ENCODE assay signal across 15 cellular contexts in the genomic region with DNA sequence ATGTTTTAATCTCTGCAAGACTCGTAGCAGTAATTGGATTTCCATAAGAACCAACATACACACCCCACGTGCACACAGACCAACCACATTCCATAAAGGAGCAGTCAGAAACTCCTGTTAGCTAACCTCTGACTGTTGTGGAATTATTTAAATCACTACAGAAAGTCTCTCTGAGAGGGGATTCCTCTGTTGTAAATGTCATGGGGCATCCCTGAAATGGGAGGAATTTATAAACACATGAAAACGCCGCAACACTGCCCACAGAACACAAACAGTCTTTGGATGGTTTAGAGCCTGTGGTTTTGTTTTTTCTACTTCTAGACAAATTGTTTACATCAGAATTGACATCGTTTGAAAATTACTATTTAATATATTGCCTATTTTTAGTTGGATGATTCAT.
A peak's percentile ranks its signal among the peaks of the same experiment; 100 is the strongest.
DNase-seq lines count a peak whose midpoint lies in the region; ATAC-seq and TF ChIP-seq lines count a peak whose summit lies in the region.
"Had no signal": no experiment of that assay in that cellular context is flagged by ENCODE, and none has a peak within 500 bp of the region (broad histone marks: within the 10 kb centered on the region; RNA-seq: fewer than 3 reads in every experiment).

No MANE protein-coding gene starts in this region.

- no peak overlapping the region for H3K23ac ChIP-seq in trophoblast cell (ENCODE audit: low read length)

- H3K9ac ChIP-seq in trophoblast cell (ENCODE audit: low read length) = no peak overlapping the region
- H3K9ac ChIP-seq: BLaER1 had no signal

- H4K12ac ChIP-seq in trophoblast cell (ENCODE audit: low read depth, low read length) = no peak overlapping the region

- H4K8ac ChIP-seq in trophoblast cell (ENCODE audit: low read depth, low read length) = no peak overlapping the region

- no peak overlapping the region for H4K91ac ChIP-seq in trophoblast cell (ENCODE audit: low read depth, low read length)

- no peak overlapping the region for H3K4me3 ChIP-seq in A673 (ENCODE audit: low read depth, low read length, poor library complexity, severe bottlenecking)
- no peak overlapping the region for H3K4me3 ChIP-seq in astrocyte of the spinal cord (ENCODE audit: low read depth, low read length)
- no peak overlapping the region for H3K4me3 ChIP-seq in trophoblast cell (ENCODE audit: low read depth, low read length)
- H3K4me3 ChIP-seq: BLaER1, HAP-1 had no signal

- H3K27ac ChIP-seq in A673 (ENCODE audit: low read depth, low read length, poor library complexity, severe bottlenecking) (no peak overlapping the region), trophoblast cell (ENCODE audit: low read depth, low read length) (no peak overlapping the region)
- H3K27ac ChIP-seq: 22Rv1, BLaER1 had no signal

- ATAC-seq in stimulated activated naive CD8-positive, alpha-beta T cell treated with anti-CD3 and anti-CD28 coated beads, Interleukin-15, Interleukin-2, amounts not matched to agents 100 U/mL and 50 U/mL, for 24 hours = no peak
- ATAC-seq in GM18511 (IDR thresholded peaks at IDR 0.05; ENCODE audit: unreplicated experiment) (no peak), GM19452 (IDR thresholded peaks at IDR 0.05; ENCODE audit: unreplicated experiment) (no peak)

- in situ Hi-C loops in astrocyte of the spinal cord (cut with HindIII; ENCODE audit: low sequenced_read_pairs) = no loop called here

- CTCF ChIA-PET in A673 (lab: Charles Lee) = no interaction called here

- TF ChIP-seq CTCF in A673 (conservative IDR thresholded peaks at IDR 0.05; ENCODE audit: low read depth, low read length) (no peak), astrocyte of the spinal cord (IDR thresholded peaks at IDR 0.05; ENCODE audit: low read depth, low read length) (no peak)

- H3K27me3 ChIP-seq in A673 (replicated peaks; ENCODE audit: insufficient read depth, low read depth, low read length, poor library complexity) (peaks cover 36% of the 10 kb centered on the region), trophoblast cell (ENCODE audit: insufficient read depth, low read length) (no peaks in the 10 kb centered on the region)
- H3K27me3 ChIP-seq: BLaER1 had no signal

- H2AK5ac ChIP-seq in trophoblast cell (ENCODE audit: low read length) = no peak overlapping the region

- H3K18ac ChIP-seq in trophoblast cell (ENCODE audit: low read length) = no peak overlapping the region

- H2BK120ac ChIP-seq in trophoblast cell (ENCODE audit: insufficient read depth, low read length, poor library complexity) = no peak overlapping the region

- no peak overlapping the region for H2BK12ac ChIP-seq in trophoblast cell (ENCODE audit: low read length)

- no peak overlapping the region for H3K14ac ChIP-seq in trophoblast cell (ENCODE audit: low read length)

- POLR2A ChIA-PET in A673 (lab: Charles Lee; ENCODE audit: low non-redundant PET) = no interaction called here

- no peak overlapping the region for H2AFZ ChIP-seq in trophoblast cell (ENCODE audit: insufficient read depth, low read length, poor library complexity)

- intact Hi-C loops in A673 (cut with micrococcal nuclease; ENCODE audit: unreplicated experiment) = no loop called here

- BruUV-seq in A673 (replicated peaks; lab: Mats Ljungman, UMichigan) = no TSS peak

- no peaks in the 10 kb centered on the region for H3K79me2 ChIP-seq in trophoblast cell (ENCODE audit: control insufficient read depth, insufficient read depth, low read length, poor library complexity)

- H3K79me1 ChIP-seq in trophoblast cell (ENCODE audit: low read length) = no peaks in the 10 kb centered on the region

- H3K4me2 ChIP-seq in trophoblast cell (ENCODE audit: low read length) = no peak overlapping the region
- H3K4me2 ChIP-seq: BLaER1 had no signal

- DNase-seq in A673 (ENCODE audit: low spot score) (peak; percentile 19), SW480 (ENCODE audit: low spot score) (peak; percentile 5), astrocyte of the spinal cord (ENCODE audit: low read depth, low spot score) (peak; percentile 3), trophoblast cell (peak; percentile 30 to 72), HUDEP-2 (lab: John Stamatoyannopoulos, UW; ENCODE audit: unreplicated experiment in 76 of 76) (no peak)
- no peak for DNase-seq in stimulated activated naive CD8-positive, alpha-beta T cell treated with anti-CD3 and anti-CD28 coated beads, Interleukin-15, Interleukin-2, amounts not matched to agents 100 U/mL and 50 U/mL, for 24 hours
- DNase-seq: AML-193, DMS53, GF-D8, GOT3 had no signal

- H3K4me1 ChIP-seq in A673 (ENCODE audit: insufficient read depth, low read length, poor library complexity, severe bottlenecking) (no peaks in the 10 kb centered on the region), trophoblast cell (ENCODE audit: control insufficient read depth in 1 of 2, insufficient read depth in 2 of 2, low read length in 2 of 2) (no peaks in the 10 kb centered on the region)
- H3K4me1 ChIP-seq: BLaER1, HAP-1 had no signal

- H3K4ac ChIP-seq in trophoblast cell (ENCODE audit: low read depth, low read length) = no peak overlapping the region

- H2BK5ac ChIP-seq in trophoblast cell (ENCODE audit: low read depth, low read length, poor library complexity) = no peak overlapping the region

- H3K36me3 ChIP-seq in A673 (ENCODE audit: insufficient read depth, low read length, poor library complexity, severe bottlenecking) (no peaks in the 10 kb centered on the region), trophoblast cell (ENCODE audit: control insufficient read depth in 1 of 2, insufficient read depth in 2 of 2, low read length in 2 of 2) (no peaks in the 10 kb centered on the region)
- H3K36me3 ChIP-seq: BLaER1, HAP-1 had no signal

- WGBS in trophoblast cell (ENCODE audit: extremely low coverage, insufficient coverage, insufficient read length) = no CpG with 5 or more reads among the region's 5 CpGs

- H3K9me3 ChIP-seq in A673 (ENCODE audit: low read depth, low read length, poor library complexity, severe bottlenecking) = no peaks in the 10 kb centered on the region
- no peaks in the 10 kb centered on the region for H3K9me3 ChIP-seq in trophoblast cell (ENCODE audit: insufficient read depth, low read depth, low read length)
- H3K9me3 ChIP-seq: BLaER1, HAP-1 had no signal

Comparison
In these comparisons a context has a peak if more than half of its experiments do, and no peak if none do; other contexts are left out.
1. DNase-seq: peak in A673 (single experiment), SW480 (single experiment), astrocyte of the spinal cord (single experiment) and trophoblast cell (2 of 2); none in HUDEP-2 (0 of 76) and stimulated activated naive CD8-positive, alpha-beta T cell treated with anti-CD3 and anti-CD28 coated beads, Interleukin-15, Interleukin-2, amounts not matched to agents 100 U/mL and 50 U/mL, for 24 hours (single experiment).